In genomic region chr4:8248091-8248490, GRCh38 we compare ENCODE assay signal across 21 cellular contexts. TPM values are rescaled to one million over a fixed set of nuclear protein-coding genes. Genes with fewer than 3 reads are reported as not detected.
DNase-seq lines count a peak whose midpoint lies in the region; ATAC-seq and TF ChIP-seq lines count a peak whose summit lies in the region.
"Had no signal": no experiment of that assay in that cellular context is flagged by ENCODE, and none has a peak within 500 bp of the region (broad histone marks: within the 10 kb centered on the region; RNA-seq: fewer than 3 reads in every experiment).

No MANE protein-coding gene starts in this region.

- H3K27me3 ChIP-seq in left lung, result no peaks in the 10 kb centered on the region
- H3K27me3 ChIP-seq in gastrocnemius medialis, result no peaks in the 10 kb centered on the region
- H3K27me3 ChIP-seq: pancreas had no signal

- H3K27ac ChIP-seq in left lung (peak overlapping the region; percentile 13 to 58), gastrocnemius medialis (peak overlapping the region; percentile 56 to 68 (median 62))
- H3K27ac ChIP-seq: KMS-11, pancreas had no signal

- in situ Hi-C loops in gastrocnemius medialis (cut with MboI; ENCODE audit: low sequenced_read_pairs in 4 of 4), result no loop called here

- H3K36me3 ChIP-seq in left lung (no peaks in the 10 kb centered on the region), gastrocnemius medialis (no peaks in the 10 kb centered on the region)
- H3K36me3 ChIP-seq: pancreas had no signal

- intact Hi-C loops in left lung (cut with DNase I), result no loop called here
- intact Hi-C loops in gastrocnemius medialis (cut with DNase I; ENCODE audit: low total_unique reads), result no loop called here

- no peak for TF ChIP-seq POLR2A in gastrocnemius medialis (IDR thresholded peaks at IDR 0.05)

- H3K4me3 ChIP-seq in choroid plexus epithelial cell (ENCODE audit: low read depth, low read length), result no peak overlapping the region
- no peak overlapping the region for H3K4me3 ChIP-seq in left lung
- no peak overlapping the region for H3K4me3 ChIP-seq in gastrocnemius medialis
- H3K4me3 ChIP-seq: pancreas had no signal

- TF ChIP-seq CTCF in choroid plexus epithelial cell (conservative IDR thresholded peaks at IDR 0.05; ENCODE audit: low read depth, low read length) (no peak), left lung (IDR thresholded peaks at IDR 0.05) (no peak), gastrocnemius medialis (IDR thresholded peaks at IDR 0.05 in 4 of 5, conservative IDR thresholded peaks at IDR 0.05 in 1 of 5) (no peak), GM10266 (IDR thresholded peaks at IDR 0.05; ENCODE audit: control insufficient read depth, insufficient read depth, low read depth, missing control alignments) (no peak)

- H3K9me3 ChIP-seq in left lung (no peaks in the 10 kb centered on the region), gastrocnemius medialis (no peaks in the 10 kb centered on the region)
- H3K9me3 ChIP-seq: pancreas had no signal

- H3K4me1 ChIP-seq in left lung (peaks cover 16 to 18% of the 10 kb centered on the region in 2 donors), gastrocnemius medialis (peaks cover 0 to 5% of the 10 kb centered on the region in 2 donors)
- H3K4me1 ChIP-seq: pancreas had no signal

- DNase-seq in LHCN-M2 (ENCODE audit: low read depth), result peak; percentile 55
- DNase-seq in choroid plexus epithelial cell (ENCODE audit: low read depth), result peak; percentile 74
- DNase-seq in left lung, result no peak
- no peak for DNase-seq in gastrocnemius medialis
- DNase-seq in UCSD-AML1 (lab: John Stamatoyannopoulos, UW; ENCODE audit: unreplicated experiment), result no peak
- no peak for DNase-seq in GM03348 (ENCODE audit: low spot score)
- no peak for DNase-seq in GM10266 (ENCODE audit: extremely low spot score)
- DNase-seq: activated CD4-positive, CD25-positive, alpha-beta regulatory T cell; activated CD8-positive, alpha-beta T cell treated with anti-CD3 and anti-CD28 coated beads, Interleukin-2, amount 10 ng/mL, durations not matched to agents 7 days and 5 days; activated naive CD8-positive, alpha-beta T cell treated with anti-CD3 and anti-CD28 coated beads for 36 hours; activated T-cell treated with anti-CD3 and anti-CD28 coated beads, Interleukin-2, amount 50 U/mL, for 72 hours; effector CD4-positive, alpha-beta T cell; naive B cell; NCI-H1105 treated with DMSO at 0.1 percent for 48 hours; NCI-H774; small intestine; stimulated activated CD4-positive, alpha-beta T cell treated with anti-CD3 and anti-CD28 coated beads, Interleukin-4, amount 100 ng/mL, for 24 hours had no signal

- ATAC-seq in left lung, result peak; percentile 33
- peak; percentile 60 to 62 for ATAC-seq in gastrocnemius medialis
- no peak for ATAC-seq in HG03342 (IDR thresholded peaks at IDR 0.05; ENCODE audit: unreplicated experiment)
- ATAC-seq: activated CD8-positive, alpha-beta T cell treated with anti-CD3 and anti-CD28 coated beads, Interleukin-2, amount 10 ng/mL, durations not matched to agents 7 days and 5 days; activated T-cell treated with anti-CD3 and anti-CD28 coated beads, Interleukin-2, amount 50 U/mL, for 72 hours; Panc1 had no signal

RNA-seq across cellular contexts. Expression of gene HTRA3, which starts 21.5 kb away (rescaled TPM):
- 69.6 and 116 TPM in 2 replicates for total RNA-seq in LHCN-M2 (2014; rRNA removed)
- 17.8 TPM for polyA plus RNA-seq in LHCN-M2 (2012)
- 10 to 100 TPM; 16.7 to 18.3 TPM for total RNA-seq in left lung
- 10 to 100 TPM in 3 of 4 donors, 1 to 10 TPM in 1; 8.4 to 22.2 (median 16.0) TPM for total RNA-seq in gastrocnemius medialis
- total RNA-seq: activated CD8-positive, alpha-beta T cell treated with anti-CD3 and anti-CD28 coated beads, Interleukin-2, amount 10 ng/mL, durations not matched to agents 7 days and 5 days; activated naive CD8-positive, alpha-beta T cell treated with anti-CD3 and anti-CD28 coated beads for 36 hours; activated T-cell treated with anti-CD3 and anti-CD28 coated beads, Interleukin-2, amount 50 U/mL, for 72 hours had no signal

RNA-seq across cellular contexts. Expression of gene SH3TC1, which starts 49.0 kb away (rescaled TPM):
- total RNA-seq in LHCN-M2 (2014; rRNA removed) (5.0 and 6.5 TPM in 2 replicates), left lung (10 to 100 TPM; 29.6 to 46.1 TPM), gastrocnemius medialis (1 to 10 TPM; 2.9 to 8.5 (median 5.8) TPM)
- polyA plus RNA-seq in LHCN-M2 (2012), result 0.92 TPM

Comparison
In these comparisons a context has a peak if more than half of its experiments do, and no peak if none do; other contexts are left out.
1. DNase-seq: peak in LHCN-M2 (single experiment) and choroid plexus epithelial cell (single experiment); none in left lung (0 of 2), gastrocnemius medialis (0 of 2), UCSD-AML1 (single experiment), GM03348 (single experiment) and GM10266 (single experiment).